Comparison of ENCODE assay signal across 1 cellular context in genomic region chrX:45709381-45709780, GRCh38.
TF ChIP-seq lines count a peak whose summit lies in the region.

No MANE protein-coding gene starts in this region.

TF ChIP-seq in IMR-90, 13 proteins besides CTCF, POLR2A, EP300 and RAD21:
- TF ChIP-seq CEBPB (IDR thresholded peaks at IDR 0.05; ENCODE audit: low read depth, low read length) = no peak
- no peak for TF ChIP-seq SMC3 (IDR thresholded peaks at IDR 0.05; ENCODE audit: low read depth, low read length)
- TF ChIP-seq ELK1 (IDR thresholded peaks at IDR 0.05; ENCODE audit: borderline replicate concordance, low read depth, low read length) = no peak
- TF ChIP-seq BHLHE40 (IDR thresholded peaks at IDR 0.05; ENCODE audit: low read depth, low read length) = no peak
- TF ChIP-seq MAFK (IDR thresholded peaks at IDR 0.05; ENCODE audit: low read depth, low read length) = no peak
- no peak for TF ChIP-seq FOS (IDR thresholded peaks at IDR 0.05; ENCODE audit: low read depth, low read length)
- TF ChIP-seq USF2 (IDR thresholded peaks at IDR 0.05; ENCODE audit: low read depth, low read length) = no peak
- TF ChIP-seq RCOR1 (IDR thresholded peaks at IDR 0.05; ENCODE audit: insufficient replicate concordance, low read length) = no peak
- no peak for TF ChIP-seq CHD1 (IDR thresholded peaks at IDR 0.05; ENCODE audit: low read depth, low read length)
- TF ChIP-seq RFX5 (IDR thresholded peaks at IDR 0.05; ENCODE audit: low read depth, low read length) = no peak
- TF ChIP-seq MAZ (IDR thresholded peaks at IDR 0.05; ENCODE audit: borderline replicate concordance, low read depth, low read length) = no peak
- TF ChIP-seq NFE2L2 (IDR thresholded peaks at IDR 0.05; ENCODE audit: low read depth, low read length) = no peak
- TF ChIP-seq MXI1 (IDR thresholded peaks at IDR 0.05; ENCODE audit: borderline replicate concordance, low read depth, low read length) = no peak
TF ChIP-seq in IMR-90: peak in this region for 0.
